Comparison of ENCODE assay signal across 8 cellular contexts in genomic region chr17:4073983-4074830, GRCh38.
DNase-seq lines count a peak whose midpoint lies in the region; ATAC-seq, FAIRE-seq and TF ChIP-seq lines count a peak whose summit lies in the region.

No MANE protein-coding gene starts in this region.

- no peak overlapping the region for H3K4me3 Mint-ChIP-seq in CD8-positive, alpha-beta memory T cell
- H3K4me3 Mint-ChIP-seq in neural progenitor cell: no peak overlapping the region

- TF ChIP-seq CTCF in neural progenitor cell (IDR thresholded peaks at IDR 0.05): no peak

- H3K9me3 Mint-ChIP-seq in CD8-positive, alpha-beta memory T cell: no peaks in the 10 kb centered on the region
- H3K9me3 Mint-ChIP-seq in neural progenitor cell: no peaks in the 10 kb centered on the region

- no peaks in the 10 kb centered on the region for H4K20me1 ChIP-seq in neural progenitor cell (ENCODE audit: low read depth)

- H3K27ac Mint-ChIP-seq in CD8-positive, alpha-beta memory T cell: peak overlapping the region in 5 of 8 donors; percentile 3 to 78 (median 64)
- no peak overlapping the region for H3K27ac Mint-ChIP-seq in neural progenitor cell

- CTCF ChIA-PET in CD8-positive, alpha-beta memory T cell (lab: Charles Lee): interaction anchor here (0.9 to 4.6 kb wide), 8 partner anchors 12 to 210 kb away, joined by 3 to 30 read pairs (median 4); partner anchors contain the start of gene CAMKK1

- H3K4me1 ChIP-seq in CD8-positive, alpha-beta memory T cell (ENCODE audit: insufficient read depth, low read length): no peaks in the 10 kb centered on the region
- H3K4me1 ChIP-seq in neural progenitor cell: no peaks in the 10 kb centered on the region

- peaks cover 73% of the 10 kb centered on the region for H3K36me3 ChIP-seq in CD8-positive, alpha-beta memory T cell (ENCODE audit: insufficient read depth, low read length)
- no peaks in the 10 kb centered on the region for H3K36me3 ChIP-seq in neural progenitor cell

- H3K4me3 ChIP-seq in CD8-positive, alpha-beta memory T cell (ENCODE audit: low read length): no peak overlapping the region
- H3K4me3 ChIP-seq in neural progenitor cell: no peak overlapping the region

- H3K79me2 ChIP-seq in neural progenitor cell (ENCODE audit: low read depth): no peaks in the 10 kb centered on the region

- H3K9ac ChIP-seq in neural progenitor cell: no peak overlapping the region

- no peak overlapping the region for H3K4me2 ChIP-seq in neural progenitor cell

- ATAC-seq in GM19467 (IDR thresholded peaks at IDR 0.05; ENCODE audit: unreplicated experiment): peak; percentile 79
- peak; percentile 95 for ATAC-seq in HG03460 (IDR thresholded peaks at IDR 0.05; ENCODE audit: unreplicated experiment)
- ATAC-seq in esophagus mucosa: peak; percentile 17
- no peak for ATAC-seq in SK-N-SH treated with all-trans-retinoic acid at 6 μM for 48 hours

- peak in 1 of 5 donors; percentile 2 for DNase-seq in CD8-positive, alpha-beta memory T cell
- DNase-seq in neural progenitor cell (ENCODE audit: low spot score) (no peak), HTR-8/SVneo (ENCODE audit: insufficient read length, low spot score) (no peak), NCI-H748 treated with DMSO at 0.1 percent for 48 hours (lab: John Stamatoyannopoulos, UW) (no peak)

- no peak overlapping the region for H3K27ac ChIP-seq in CD8-positive, alpha-beta memory T cell (ENCODE audit: low read depth, low read length)
- H3K27ac ChIP-seq in neural progenitor cell: no peak overlapping the region

- FAIRE-seq in HTR-8/SVneo (lab: Jason Lieb, UNC): no peak

- H3K27me3 ChIP-seq in CD8-positive, alpha-beta memory T cell (ENCODE audit: insufficient read depth, low read length, poor library complexity, severe bottlenecking): no peaks in the 10 kb centered on the region
- H3K27me3 ChIP-seq in neural progenitor cell: no peaks in the 10 kb centered on the region

- no peaks in the 10 kb centered on the region for H3K27me3 Mint-ChIP-seq in CD8-positive, alpha-beta memory T cell
- H3K27me3 Mint-ChIP-seq in neural progenitor cell (ENCODE audit: insufficient read depth, low read depth): no peaks in the 10 kb centered on the region

- H3K4me1 Mint-ChIP-seq in CD8-positive, alpha-beta memory T cell: peaks cover 0 to 6% (median 3%) of the 10 kb centered on the region in 3 donors
- H3K4me1 Mint-ChIP-seq in neural progenitor cell: no peaks in the 10 kb centered on the region

- H3F3A ChIP-seq in neural progenitor cell (ENCODE audit: low read depth): no peaks in the 10 kb centered on the region

- no peaks in the 10 kb centered on the region for H3K9me3 ChIP-seq in CD8-positive, alpha-beta memory T cell (ENCODE audit: low read length)
- no peaks in the 10 kb centered on the region for H3K9me3 ChIP-seq in neural progenitor cell (ENCODE audit: low read depth)

- peaks cover 18 to 94% (median 37%) of the 10 kb centered on the region in 3 donors for H3K36me3 Mint-ChIP-seq in CD8-positive, alpha-beta memory T cell
- H3K36me3 Mint-ChIP-seq in neural progenitor cell: peaks cover 11% of the 10 kb centered on the region

- H2AFZ ChIP-seq in neural progenitor cell (replicated peaks): no peak overlapping the region

- POLR2A ChIA-PET in CD8-positive, alpha-beta memory T cell (lab: Charles Lee): no interaction called here

TF ChIP-seq in SK-N-SH treated with all-trans-retinoic acid at 6 μM for 48 hours, 23 proteins besides CTCF, POLR2A, EP300 and RAD21:
- TF ChIP-seq ISL1 (CRISPR knock-in tag; IDR thresholded peaks at IDR 0.05) (no peak), ESRRG (CRISPR knock-in tag; IDR thresholded peaks at IDR 0.05) (no peak), PPARA (CRISPR knock-in tag; IDR thresholded peaks at IDR 0.05; ENCODE audit: borderline replicate concordance) (no peak), CSDC2 (CRISPR knock-in tag; IDR thresholded peaks at IDR 0.05) (no peak), ZNF8 (CRISPR knock-in tag; IDR thresholded peaks at IDR 0.05) (no peak), OSR1 (CRISPR knock-in tag; IDR thresholded peaks at IDR 0.05) (no peak), ZFP30 (CRISPR knock-in tag; IDR thresholded peaks at IDR 0.05) (no peak), TOX (CRISPR knock-in tag; IDR thresholded peaks at IDR 0.05; ENCODE audit: borderline replicate concordance) (no peak), ZC3H10 (CRISPR knock-in tag; IDR thresholded peaks at IDR 0.05) (no peak), TCF4 (CRISPR knock-in tag; IDR thresholded peaks at IDR 0.05; ENCODE audit: borderline replicate concordance) (no peak), ZFP3 (CRISPR knock-in tag; IDR thresholded peaks at IDR 0.05) (no peak), ZNF70 (CRISPR knock-in tag; IDR thresholded peaks at IDR 0.05) (no peak), PATZ1 (CRISPR knock-in tag; IDR thresholded peaks at IDR 0.05; ENCODE audit: borderline replicate concordance) (no peak)
- TF ChIP-seq, protein P1, sequence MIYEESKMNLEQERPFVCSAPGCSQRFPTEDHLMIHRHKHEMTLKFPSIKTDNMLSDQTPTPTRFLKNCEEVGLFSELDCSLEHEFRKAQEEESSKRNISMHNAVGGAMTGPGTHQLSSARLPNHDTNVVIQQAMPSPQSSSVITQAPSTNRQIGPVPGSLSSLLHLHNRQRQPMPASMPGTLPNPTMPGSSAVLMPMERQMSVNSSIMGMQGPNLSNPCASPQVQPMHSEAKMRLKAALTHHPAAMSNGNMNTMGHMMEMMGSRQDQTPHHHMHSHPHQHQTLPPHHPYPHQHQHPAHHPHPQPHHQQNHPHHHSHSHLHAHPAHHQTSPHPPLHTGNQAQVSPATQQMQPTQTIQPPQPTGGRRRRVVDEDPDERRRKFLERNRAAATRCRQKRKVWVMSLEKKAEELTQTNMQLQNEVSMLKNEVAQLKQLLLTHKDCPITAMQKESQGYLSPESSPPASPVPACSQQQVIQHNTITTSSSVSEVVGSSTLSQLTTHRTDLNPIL (CRISPR knock-in tag; IDR thresholded peaks at IDR 0.05; ENCODE audit: low read depth): no peak
- TF ChIP-seq, protein P2, sequence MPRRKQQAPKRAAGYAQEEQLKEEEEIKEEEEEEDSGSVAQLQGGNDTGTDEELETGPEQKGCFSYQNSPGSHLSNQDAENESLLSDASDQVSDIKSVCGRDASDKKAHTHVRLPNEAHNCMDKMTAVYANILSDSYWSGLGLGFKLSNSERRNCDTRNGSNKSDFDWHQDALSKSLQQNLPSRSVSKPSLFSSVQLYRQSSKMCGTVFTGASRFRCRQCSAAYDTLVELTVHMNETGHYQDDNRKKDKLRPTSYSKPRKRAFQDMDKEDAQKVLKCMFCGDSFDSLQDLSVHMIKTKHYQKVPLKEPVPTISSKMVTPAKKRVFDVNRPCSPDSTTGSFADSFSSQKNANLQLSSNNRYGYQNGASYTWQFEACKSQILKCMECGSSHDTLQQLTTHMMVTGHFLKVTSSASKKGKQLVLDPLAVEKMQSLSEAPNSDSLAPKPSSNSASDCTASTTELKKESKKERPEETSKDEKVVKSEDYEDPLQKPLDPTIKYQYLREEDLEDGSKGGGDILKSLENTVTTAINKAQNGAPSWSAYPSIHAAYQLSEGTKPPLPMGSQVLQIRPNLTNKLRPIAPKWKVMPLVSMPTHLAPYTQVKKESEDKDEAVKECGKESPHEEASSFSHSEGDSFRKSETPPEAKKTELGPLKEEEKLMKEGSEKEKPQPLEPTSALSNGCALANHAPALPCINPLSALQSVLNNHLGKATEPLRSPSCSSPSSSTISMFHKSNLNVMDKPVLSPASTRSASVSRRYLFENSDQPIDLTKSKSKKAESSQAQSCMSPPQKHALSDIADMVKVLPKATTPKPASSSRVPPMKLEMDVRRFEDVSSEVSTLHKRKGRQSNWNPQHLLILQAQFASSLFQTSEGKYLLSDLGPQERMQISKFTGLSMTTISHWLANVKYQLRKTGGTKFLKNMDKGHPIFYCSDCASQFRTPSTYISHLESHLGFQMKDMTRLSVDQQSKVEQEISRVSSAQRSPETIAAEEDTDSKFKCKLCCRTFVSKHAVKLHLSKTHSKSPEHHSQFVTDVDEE (CRISPR knock-in tag; IDR thresholded peaks at IDR 0.05): no peak
- TF ChIP-seq, protein P3, sequence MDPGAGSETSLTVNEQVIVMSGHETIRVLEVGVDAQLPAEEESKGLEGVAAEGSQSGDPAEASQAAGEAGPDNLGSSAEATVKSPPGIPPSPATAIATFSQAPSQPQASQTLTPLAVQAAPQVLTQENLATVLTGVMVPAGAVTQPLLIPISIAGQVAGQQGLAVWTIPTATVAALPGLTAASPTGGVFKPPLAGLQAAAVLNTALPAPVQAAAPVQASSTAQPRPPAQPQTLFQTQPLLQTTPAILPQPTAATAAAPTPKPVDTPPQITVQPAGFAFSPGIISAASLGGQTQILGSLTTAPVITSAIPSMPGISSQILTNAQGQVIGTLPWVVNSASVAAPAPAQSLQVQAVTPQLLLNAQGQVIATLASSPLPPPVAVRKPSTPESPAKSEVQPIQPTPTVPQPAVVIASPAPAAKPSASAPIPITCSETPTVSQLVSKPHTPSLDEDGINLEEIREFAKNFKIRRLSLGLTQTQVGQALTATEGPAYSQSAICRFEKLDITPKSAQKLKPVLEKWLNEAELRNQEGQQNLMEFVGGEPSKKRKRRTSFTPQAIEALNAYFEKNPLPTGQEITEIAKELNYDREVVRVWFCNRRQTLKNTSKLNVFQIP (CRISPR knock-in tag; IDR thresholded peaks at IDR 0.05; ENCODE audit: borderline replicate concordance, low read depth): no peak
